In the genomic region with DNA sequence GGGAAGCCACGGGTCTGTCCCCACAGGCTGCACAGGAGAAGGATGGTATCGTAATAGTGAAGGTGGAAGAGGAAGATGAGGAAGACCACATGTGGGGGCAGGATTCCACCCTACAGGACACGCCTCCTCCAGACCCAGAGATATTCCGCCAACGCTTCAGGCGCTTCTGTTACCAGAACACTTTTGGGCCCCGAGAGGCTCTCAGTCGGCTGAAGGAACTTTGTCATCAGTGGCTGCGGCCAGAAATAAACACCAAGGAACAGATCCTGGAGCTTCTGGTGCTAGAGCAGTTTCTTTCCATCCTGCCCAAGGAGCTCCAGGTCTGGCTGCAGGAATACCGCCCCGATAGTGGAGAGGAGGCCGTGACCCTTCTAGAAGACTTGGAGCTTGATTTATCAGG, we compare ENCODE assay signal across 21 cellular contexts. TPM values are rescaled to one million over a fixed set of nuclear protein-coding genes. Genes with fewer than 3 reads are reported as not detected.
A peak's percentile ranks its signal among the peaks of the same experiment; 100 is the strongest.
DNase-seq lines count a peak whose midpoint lies in the region; ATAC-seq and TF ChIP-seq lines count a peak whose summit lies in the region.
"Had no signal": no experiment of that assay in that cellular context is flagged by ENCODE, and none has a peak within 500 bp of the region (broad histone marks: within the 10 kb centered on the region; RNA-seq: fewer than 3 reads in every experiment).

No MANE protein-coding gene starts in this region.

- ATAC-seq in omental fat pad (ENCODE audit: low FRiP score) (no peak), GM19324 (IDR thresholded peaks at IDR 0.05; ENCODE audit: low FRiP score, unreplicated experiment) (no peak)
- ATAC-seq: stimulated activated naive B cell treated with anti-CD40 and anti-IgM and Interleukin-4, amounts not matched to agents 10 μg/mL and 1 μg/mL and 100 μg/mL, for 72 hours; upper lobe of right lung had no signal

- intact Hi-C loops in adrenal gland (cut with DNase I), result no loop called here

- TF ChIP-seq CTCF in 22Rv1 (IDR thresholded peaks at IDR 0.05), result no peak
- no peak for TF ChIP-seq CTCF in adrenal gland (IDR thresholded peaks at IDR 0.05)
- TF ChIP-seq CTCF in omental fat pad (IDR thresholded peaks at IDR 0.05), result no peak

- H3K27ac ChIP-seq in 22Rv1 (peak overlapping the region; percentile 41; the same call in 1 of the 2 replicates), adrenal gland (peak overlapping the region; percentile 4 to 68 (median 26))
- H3K27ac ChIP-seq: coronary artery, upper lobe of right lung had no signal

- H3K4me3 ChIP-seq in adrenal gland, result no peak overlapping the region
- H3K4me3 ChIP-seq: coronary artery, upper lobe of right lung had no signal

- 79 to 84% (median 81%) methylated on average over 11 to 12 of the region's 12 CpGs for WGBS in adrenal gland, 4 donors

- H3K27me3 ChIP-seq in adrenal gland, result no peaks in the 10 kb centered on the region
- H3K27me3 ChIP-seq: upper lobe of right lung had no signal

- DNase-seq in adrenal gland, result peak in 1 of 7 donors; percentile 18
- DNase-seq in mesenteric fat pad (ENCODE audit: low spot score), result peak; percentile 49
- no peak for DNase-seq in omental fat pad (ENCODE audit: low spot score)
- DNase-seq in NCI-H82 treated with DMSO at 0.1 percent for 48 hours (lab: John Stamatoyannopoulos, UW; ENCODE audit: unreplicated experiment), result no peak
- DNase-seq: activated CD4-positive, alpha-beta T cell treated with anti-CD3 and anti-CD28 coated beads for 48 hours; activated CD8-positive, alpha-beta memory T cell treated with anti-CD3 and anti-CD28 coated beads, Interleukin-2, amount 50 U/mL, for 4 hours; CD8-positive, alpha-beta memory T cell; DMS79; foreskin fibroblast; KBM-7; kidney glomerular epithelial cell; mesendoderm; NCI-H1048; NCI-H2029 treated with DMSO at 0.1 percent for 48 hours; retina; stimulated activated naive B cell treated with anti-CD40 and anti-IgM and Interleukin-4, amounts not matched to agents 10 μg/mL and 1 μg/mL and 100 μg/mL, for 72 hours had no signal

- TF ChIP-seq POLR2A in adrenal gland (IDR thresholded peaks at IDR 0.05), result no peak

- H3K9me3 ChIP-seq in adrenal gland (replicated peaks in 1 of 3), result no peaks in the 10 kb centered on the region
- H3K9me3 ChIP-seq: upper lobe of right lung had no signal

- H3K36me3 ChIP-seq in adrenal gland (replicated peaks in 1 of 2), result peaks cover 0 to 66% of the 10 kb centered on the region in 2 donors

- peaks cover 3 to 47% of the 10 kb centered on the region in 2 donors for H3K4me1 ChIP-seq in adrenal gland (replicated peaks in 1 of 2)

RNA-seq across cellular contexts. Expression of a gene that starts 8.1 kb away (rescaled TPM):
- total RNA-seq in adrenal gland (100 to 1,000 TPM in 2 of 8 donors, 10 to 100 TPM in 6; 35.2 to 134 (median 75.7) TPM), mesenteric fat pad (58.9 TPM), omental fat pad (10 to 100 TPM; 21.5 to 34.5 (median 28.0) TPM)
- polyA plus RNA-seq in adrenal gland, result 10 to 100 TPM; 20.3 to 46.6 (median 38.7) TPM

RNA-seq across cellular contexts. Expression of a gene that starts 26.0 kb away (rescaled TPM):
- total RNA-seq in adrenal gland (10 to 100 TPM in 7 of 8 donors, 1 to 10 TPM in 1; 10.0 to 16.5 (median 13.4) TPM), mesenteric fat pad (10.2 TPM), omental fat pad (10 to 100 TPM; 11.4 to 14.7 (median 12.4) TPM)
- 10 to 100 TPM; 11.2 to 14.9 (median 12.5) TPM for polyA plus RNA-seq in adrenal gland

RNA-seq across cellular contexts. Expression of a gene that starts 47.7 kb away (rescaled TPM):
- 1 to 10 TPM in 5 of 8 donors, under 1 TPM in 1, not detected in 2; 0.88 to 3.1 (median 2.0) TPM for total RNA-seq in adrenal gland
- 10 to 100 TPM in 1 of 3 donors, 1 to 10 TPM in 1, under 1 TPM in 1; 0.88 to 29.7 (median 3.9) TPM for polyA plus RNA-seq in adrenal gland
- 76.2 TPM for total RNA-seq in mesenteric fat pad
- 100 to 1,000 TPM in 1 of 4 donors, 10 to 100 TPM in 3; 70.9 to 155 (median 92.1) TPM for total RNA-seq in omental fat pad
- total RNA-seq: CD8-positive, alpha-beta memory T cell; NCI-H460 had no signal
- polyA plus RNA-seq: CD8-positive, alpha-beta memory T cell had no signal

RNA-seq across cellular contexts. Expression of a gene that starts 58.0 kb away (rescaled TPM):
- total RNA-seq in adrenal gland (10 to 100 TPM; 13.2 to 47.3 (median 22.1) TPM), mesenteric fat pad (16.8 TPM), omental fat pad (10 to 100 TPM; 14.5 to 25.4 (median 17.9) TPM)
- polyA plus RNA-seq in adrenal gland, result 10 to 100 TPM; 17.4 to 25.5 (median 23.2) TPM

Comparison
In these comparisons a context has a peak if more than half of its experiments do, and no peak if none do; other contexts are left out.
1. RNA of a gene that starts 47.7 kb away (total RNA-seq): 70.9 to 155 TPM in omental fat pad and 76.2 TPM in mesenteric fat pad (single experiment); 0.88 to 3.1 TPM in adrenal gland; every median in the first group is over 10 times any median in the second.